20 cellular contexts compared by ENCODE assay signal in the genomic region with DNA sequence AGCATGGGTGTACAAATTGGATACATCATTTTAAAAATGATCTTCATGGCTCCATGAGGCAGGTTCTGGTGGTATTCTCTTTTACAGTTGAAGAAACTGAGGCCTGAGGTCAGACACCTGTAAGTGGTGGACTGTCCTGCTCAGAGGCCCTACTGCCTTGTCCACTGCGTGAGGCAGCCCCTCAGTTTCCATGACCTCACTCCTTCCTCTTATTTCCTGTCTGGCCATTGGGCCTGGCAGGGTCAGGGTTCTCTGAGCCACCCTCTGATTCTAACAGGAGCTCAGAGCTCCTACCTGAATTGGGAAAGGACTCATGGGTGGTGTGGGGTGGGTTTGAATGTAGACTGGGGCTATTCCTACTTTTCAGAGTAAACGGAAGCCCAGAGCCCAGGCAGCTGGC. TPM values are rescaled to one million over a fixed set of nuclear protein-coding genes. Genes with fewer than 3 reads are reported as not detected.
DNase-seq lines count a peak whose midpoint lies in the region; ATAC-seq and TF ChIP-seq lines count a peak whose summit lies in the region.
"Had no signal": no experiment of that assay in that cellular context is flagged by ENCODE, and none has a peak within 500 bp of the region (broad histone marks: within the 10 kb centered on the region; RNA-seq: fewer than 3 reads in every experiment).

No MANE protein-coding gene starts in this region.

- H3K4ac ChIP-seq in IMR-90 (ENCODE audit: low read depth, low read length), result peak overlapping the region; percentile 61

- intact Hi-C loops in IMR-90 (cut with micrococcal nuclease) (loop anchor here (5.0 kb wide), 1 partner anchor 128 kb away; the partner anchor contains the start of gene SPG21), stomach (cut with DNase I; ENCODE audit: low total_unique reads) (loop anchor here (10.0 kb wide), 1 partner anchor 46 kb away; no protein-coding TSS in a partner anchor)

- TF ChIP-seq RAD21 in IMR-90 (IDR thresholded peaks at IDR 0.05; ENCODE audit: low read length), result no peak

- H3K27me3 ChIP-seq in IMR-90 (ENCODE audit: control insufficient read depth, insufficient read depth, low read length) (no peaks in the 10 kb centered on the region), muscle layer of duodenum (ENCODE audit: low read depth, low read length) (no peaks in the 10 kb centered on the region), stomach (no peaks in the 10 kb centered on the region)

- no peak overlapping the region for H3K18ac ChIP-seq in IMR-90 (ENCODE audit: low read depth, low read length)

- TF ChIP-seq CTCF in IMR-90 (conservative IDR thresholded peaks at IDR 0.05; ENCODE audit: low read depth, low read length) (no peak), stomach (IDR thresholded peaks at IDR 0.05) (no peak)

- ATAC-seq in IMR-90 (ENCODE audit: low read depth) (no peak), HG03432 (IDR thresholded peaks at IDR 0.05; ENCODE audit: unreplicated experiment) (no peak), GM19351 (IDR thresholded peaks at IDR 0.05; ENCODE audit: unreplicated experiment) (no peak), T-cell (replicated peaks in 1 of 4) (no peak), HG03135 (IDR thresholded peaks at IDR 0.05; ENCODE audit: unreplicated experiment) (no peak)
- ATAC-seq in effector memory CD8-positive, alpha-beta T cell (replicated peaks), result no peak
- ATAC-seq: GM23338, HCT116 had no signal

- peak overlapping the region; percentile 5 for H2BK5ac ChIP-seq in IMR-90 (ENCODE audit: low read depth, low read length, poor library complexity, severe bottlenecking)

- peaks cover 65% of the 10 kb centered on the region for H3K4me1 ChIP-seq in IMR-90 (ENCODE audit: control insufficient read depth, insufficient read depth, low read length)
- peaks cover 32 to 57% of the 10 kb centered on the region in 2 donors for H3K4me1 ChIP-seq in muscle layer of duodenum (ENCODE audit: control insufficient read depth in 1 of 2, insufficient read depth in 2 of 2, low read length in 2 of 2)
- peaks cover 40 to 82% (median 53%) of the 10 kb centered on the region in 4 donors for H3K4me1 ChIP-seq in stomach

- dilution Hi-C loops in IMR-90 (cut with HindIII; ENCODE audit: low sequenced_read_pairs, unreplicated experiment), result no loop called here

- H3K9me1 ChIP-seq in IMR-90 (ENCODE audit: insufficient read depth, low read length), result peaks cover 60% of the 10 kb centered on the region

- H3K9ac ChIP-seq in IMR-90 (ENCODE audit: low read depth, low read length), result no peak overlapping the region

- no TSS peak for BruUV-seq in IMR-90 (replicated peaks; lab: Mats Ljungman, UMichigan)

- peak overlapping the region; percentile 15 for H2AFZ ChIP-seq in IMR-90 (replicated peaks; ENCODE audit: low read length, poor library complexity)
- H2AFZ ChIP-seq: GM23338, PC-9 had no signal

- TF ChIP-seq EP300 in stomach (IDR thresholded peaks at IDR 0.05), result no peak

- H3K23ac ChIP-seq in IMR-90 (ENCODE audit: low read depth, low read length), result peak overlapping the region; percentile 68

- H3K27ac Mint-ChIP-seq in effector memory CD8-positive, alpha-beta T cell, result peak overlapping the region; percentile 89 to 92
- H3K27ac Mint-ChIP-seq in T-cell, result no peak overlapping the region
- H3K27ac Mint-ChIP-seq: GM23338 had no signal

- H3K36me3 ChIP-seq in IMR-90 (ENCODE audit: control insufficient read depth, insufficient read depth, low read length), result peaks cover 72% of the 10 kb centered on the region
- H3K36me3 ChIP-seq in muscle layer of duodenum (ENCODE audit: control insufficient read depth in 1 of 2, insufficient read depth in 2 of 2, low read length in 2 of 2), result peaks cover 51 to 57% of the 10 kb centered on the region in 2 donors
- peaks cover 32 to 67% (median 60%) of the 10 kb centered on the region in 4 donors for H3K36me3 ChIP-seq in stomach

- H3K14ac ChIP-seq in IMR-90 (replicated peaks; ENCODE audit: low read depth, low read length), result peak overlapping the region; percentile 24

- H4K20me1 ChIP-seq in IMR-90 (ENCODE audit: insufficient read depth, low read length), result peaks cover 36% of the 10 kb centered on the region

- no peak overlapping the region for H3K4me2 ChIP-seq in IMR-90 (ENCODE audit: low read depth, low read length)
- H3K4me2 ChIP-seq: GM23338, PC-9 had no signal

- H2BK120ac ChIP-seq in IMR-90 (ENCODE audit: low read depth, low read length), result no peak overlapping the region

- no peak overlapping the region for H3K56ac ChIP-seq in IMR-90 (ENCODE audit: extremely low read depth, insufficient read depth, low read length)

- H2BK20ac ChIP-seq in IMR-90 (ENCODE audit: low read depth, low read length), result no peak overlapping the region

- H4K91ac ChIP-seq in IMR-90 (ENCODE audit: insufficient read depth, low read depth, low read length), result 0 out of 2 replicates have a peak overlapping the region, but pooled peaks have one; percentile 23

- no peak overlapping the region for H2AK9ac ChIP-seq in IMR-90 (replicated peaks; ENCODE audit: low read depth, low read length, poor library complexity)

- in situ Hi-C loops in IMR-90 (cut with MboI; ENCODE audit: low sequenced_read_pairs), result no loop called here

- TF ChIP-seq POLR2A in IMR-90 (IDR thresholded peaks at IDR 0.05; ENCODE audit: low read depth, low read length) (no peak), stomach (IDR thresholded peaks at IDR 0.05) (no peak)

- peaks cover 60 to 91% of the 10 kb centered on the region in 2 experiments for H3K79me1 ChIP-seq in IMR-90 (ENCODE audit: low read depth in 1 of 2, low read length in 2 of 2)

- POLR2A ChIA-PET in IMR-90 (lab: Charles Lee; ENCODE audit: unreplicated experiment), result no interaction called here
- POLR2A ChIA-PET in T-cell (lab: Charles Lee), result interaction anchor here in 1 of 2 donors (0.6 kb wide), 1 partner anchor 507 kb away, joined by 3 read pairs; no protein-coding TSS in a partner anchor

- no peak for DNase-seq in IMR-90
- DNase-seq in effector memory CD8-positive, alpha-beta T cell, result no peak
- no peak for DNase-seq in stomach
- DNase-seq in T-cell, result no peak
- DNase-seq: ACHN; Caco-2; CD4-positive, CD25-positive, alpha-beta regulatory T cell; DMS153; KG1; NCI-H1417 treated with DMSO at 0.1 percent for 48 hours; NCI-H1930; NCI-H2171 treated with DMSO at 0.1 percent for 48 hours; NCI-H774; PC-9 had no signal

- H4K8ac ChIP-seq in IMR-90 (ENCODE audit: low read depth in 2 of 2, low read length in 2 of 2), result 0 out of 4 replicates have a peak overlapping the region, but pooled peaks of 1 of the 2 experiments have one; percentile 62

- H4K5ac ChIP-seq in IMR-90 (ENCODE audit: low read depth, low read length), result no peak overlapping the region

- CTCF ChIA-PET in IMR-90 (lab: Yijun Ruan, JAX) (no interaction called here), T-cell (lab: Charles Lee) (interaction anchor here in 1 of 2 donors (0.5 kb wide), 1 partner anchor 111 kb away, joined by 4 read pairs; no protein-coding TSS in a partner anchor)

- no peak overlapping the region for H2BK15ac ChIP-seq in IMR-90 (ENCODE audit: low read depth, low read length)

- peaks cover 63 to 65% of the 10 kb centered on the region in 2 donors for H3K4me1 Mint-ChIP-seq in effector memory CD8-positive, alpha-beta T cell (ENCODE audit: low read depth in 2 of 2)
- H3K4me1 Mint-ChIP-seq in T-cell, result peaks cover 34 to 49% (median 48%) of the 10 kb centered on the region in 3 donors

- H3K27ac ChIP-seq in IMR-90 (ENCODE audit: insufficient read depth, low read length), result peak overlapping the region; percentile 2; the same call in 1 of the 2 replicates
- peak overlapping the region; percentile 3 for H3K27ac ChIP-seq in muscle layer of duodenum (ENCODE audit: low read length)
- H3K27ac ChIP-seq in stomach, result peak overlapping the region in 3 of 5 donors; percentile 28 to 83 (median 32)
- H3K27ac ChIP-seq: PC-9 had no signal

- H2AK5ac ChIP-seq in IMR-90 (ENCODE audit: low read depth, low read length), result peak overlapping the region; percentile 85

- no CpG with 5 or more reads among the region's 2 CpGs for WGBS in IMR-90 (ENCODE audit: extremely low coverage in 2 of 2, insufficient read length in 1 of 2), 2 experiments
- 80 to 89% (median 85%) methylated on average over 2 of the region's 2 CpGs for WGBS in stomach, 5 donors

- H3K27me3 Mint-ChIP-seq in effector memory CD8-positive, alpha-beta T cell, result no peaks in the 10 kb centered on the region
- no peaks in the 10 kb centered on the region for H3K27me3 Mint-ChIP-seq in T-cell
- H3K27me3 Mint-ChIP-seq: CD4-positive, CD25-positive, alpha-beta regulatory T cell had no signal

- H3K36me3 Mint-ChIP-seq in effector memory CD8-positive, alpha-beta T cell (ENCODE audit: insufficient read depth), result peaks cover 42% of the 10 kb centered on the region
- peaks cover 33% of the 10 kb centered on the region for H3K36me3 Mint-ChIP-seq in T-cell

- H3K4me3 Mint-ChIP-seq in effector memory CD8-positive, alpha-beta T cell, result no peak overlapping the region
- H3K4me3 Mint-ChIP-seq in T-cell, result no peak overlapping the region
- H3K4me3 Mint-ChIP-seq: GM23338 had no signal

- H3K9me3 ChIP-seq in IMR-90 (ENCODE audit: control insufficient read depth, insufficient read depth, low read length) (no peaks in the 10 kb centered on the region), muscle layer of duodenum (ENCODE audit: control insufficient read depth in 1 of 2, low read length in 2 of 2) (no peaks in the 10 kb centered on the region), stomach (no peaks in the 10 kb centered on the region)
- H3K9me3 ChIP-seq: Caco-2 had no signal

- H3K4me3 ChIP-seq in IMR-90 (ENCODE audit: insufficient read depth, low read depth, low read length), result no peak overlapping the region
- H3K4me3 ChIP-seq in muscle layer of duodenum (ENCODE audit: low read depth in 1 of 2, low read length in 2 of 2), result no peak overlapping the region
- no peak overlapping the region for H3K4me3 ChIP-seq in stomach
- H3K4me3 ChIP-seq: GM23338, PC-9 had no signal

- no peaks in the 10 kb centered on the region for H3K9me3 Mint-ChIP-seq in effector memory CD8-positive, alpha-beta T cell
- no peaks in the 10 kb centered on the region for H3K9me3 Mint-ChIP-seq in T-cell
- H3K9me3 Mint-ChIP-seq: CD4-positive, CD25-positive, alpha-beta regulatory T cell; GM23338 had no signal

RNA-seq across cellular contexts. Expression of gene PLEKHO2, which starts 17.5 kb away (rescaled TPM):
- 18.6 and 19.0 TPM in 2 replicates for total RNA-seq in IMR-90 (2012; rRNA removed)
- 22.5 and 24.6 TPM in 2 replicates for polyA plus RNA-seq in IMR-90 (2012; rRNA removed)
- polyA plus RNA-seq in IMR-90 (2012; cell fraction: cytosol; rRNA removed), result 12.6 and 25.0 TPM in 2 replicates
- polyA plus RNA-seq in IMR-90 (2012; cell fraction: nucleus; rRNA removed; ENCODE audit: low replicate concordance), result 37.2 and 43.5 TPM in 2 replicates
- total RNA-seq in stomach, result 10 to 100 TPM in 4 of 5 donors, 1 to 10 TPM in 1; 9.0 to 23.9 (median 15.2) TPM
- polyA plus RNA-seq in stomach, result 10 to 100 TPM in 2 of 3 donors, 1 to 10 TPM in 1; 7.5 to 25.4 (median 23.2) TPM
- total RNA-seq in T-cell, result 10 to 100 TPM in 4 of 5 donors, 1 to 10 TPM in 1; 9.2 to 22.7 (median 17.1) TPM

RNA-seq across cellular contexts. Expression of gene PIF1, which starts 33.8 kb away (rescaled TPM):
- total RNA-seq in IMR-90 (2012; rRNA removed) (3.9 and 5.3 TPM in 2 replicates), stomach (10 to 100 TPM in 2 of 5 donors, 1 to 10 TPM in 3; 1.6 to 58.8 (median 2.8) TPM), T-cell (1 to 10 TPM in 3 of 5 donors, under 1 TPM in 2; 0.88 to 4.1 (median 1.1) TPM)
- polyA plus RNA-seq in IMR-90 (2012; rRNA removed) (19.2 and 19.9 TPM in 2 replicates), stomach (1 to 10 TPM in 2 of 3 donors, under 1 TPM in 1; 0.46 to 8.7 (median 2.0) TPM)
- polyA plus RNA-seq in IMR-90 (2012; cell fraction: cytosol; rRNA removed), result 10.6 and 10.8 TPM in 2 replicates
- 72.6 and 161 TPM in 2 replicates for polyA plus RNA-seq in IMR-90 (2012; cell fraction: nucleus; rRNA removed; ENCODE audit: low replicate concordance)

RNA-seq across cellular contexts. Expression of gene ANKDD1A, which starts 52.5 kb away (rescaled TPM):
- total RNA-seq in IMR-90 (2012; rRNA removed), result 2.8 and 3.6 TPM in 2 replicates
- 3.0 and 4.9 TPM in 2 replicates for polyA plus RNA-seq in IMR-90 (2012; rRNA removed)
- polyA plus RNA-seq in IMR-90 (2012; cell fraction: cytosol; rRNA removed), result 2.1 and 4.6 TPM in 2 replicates
- 9.8 and 13.4 TPM in 2 replicates for polyA plus RNA-seq in IMR-90 (2012; cell fraction: nucleus; rRNA removed; ENCODE audit: low replicate concordance)
- total RNA-seq in stomach, result 10 to 100 TPM in 2 of 5 donors, 1 to 10 TPM in 3; 4.0 to 43.8 (median 9.2) TPM
- 1 to 10 TPM; 1.5 to 2.7 (median 1.7) TPM for polyA plus RNA-seq in stomach
- 10 to 100 TPM in 2 of 5 donors, 1 to 10 TPM in 3; 1.7 to 13.4 (median 7.9) TPM for total RNA-seq in T-cell

Comparison
In these comparisons a context has a peak if more than half of its experiments do, and no peak if none do; other contexts are left out.
1. H3K27ac Mint-ChIP-seq: peak in effector memory CD8-positive, alpha-beta T cell (2 of 2); none in T-cell (0 of 2).
2. Peak in every context shown above with its lines, with median percentiles within 50 percentile points of each other: H3K27ac ChIP-seq.